5 cellular contexts compared by ENCODE assay signal in the genomic region with DNA sequence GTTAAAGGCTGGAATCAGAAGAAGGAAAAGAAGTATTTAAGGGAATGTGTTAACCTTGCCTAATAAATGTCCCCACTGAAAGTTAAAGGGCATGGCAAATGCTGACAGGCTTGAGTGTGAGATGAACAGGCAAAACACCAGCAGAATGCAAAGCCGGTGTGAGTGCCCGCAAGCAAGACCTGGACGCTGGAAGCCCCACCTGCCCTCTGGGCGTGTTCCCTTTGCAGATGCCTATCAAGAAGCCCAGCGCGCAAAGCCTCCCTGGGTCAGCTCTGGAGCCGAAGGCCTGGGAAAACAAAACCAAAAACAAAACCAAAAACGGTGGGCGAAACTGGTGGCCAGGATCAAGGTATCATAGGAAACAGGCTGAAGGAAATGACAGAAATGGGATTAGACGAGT.
"Had no signal": no experiment of that assay in that cellular context is flagged by ENCODE, and none has a peak within 500 bp of the region (broad histone marks: within the 10 kb centered on the region; RNA-seq: fewer than 3 reads in every experiment).

No MANE protein-coding gene starts in this region.

- DNase-seq: H9, HCEC 1CT, IMR-90 had no signal

- H3K9me3 Mint-ChIP-seq: GM23338, H9 had no signal

- ATAC-seq: K562 had no signal

- H2AFZ ChIP-seq: GM23338 had no signal

- H3K4me3 Mint-ChIP-seq: GM23338, H9 had no signal

- H3K27ac Mint-ChIP-seq: GM23338 had no signal

- H3K4me3 ChIP-seq: GM23338, K562 had no signal
